1 cellular context compared by ENCODE assay signal in the genomic region with DNA sequence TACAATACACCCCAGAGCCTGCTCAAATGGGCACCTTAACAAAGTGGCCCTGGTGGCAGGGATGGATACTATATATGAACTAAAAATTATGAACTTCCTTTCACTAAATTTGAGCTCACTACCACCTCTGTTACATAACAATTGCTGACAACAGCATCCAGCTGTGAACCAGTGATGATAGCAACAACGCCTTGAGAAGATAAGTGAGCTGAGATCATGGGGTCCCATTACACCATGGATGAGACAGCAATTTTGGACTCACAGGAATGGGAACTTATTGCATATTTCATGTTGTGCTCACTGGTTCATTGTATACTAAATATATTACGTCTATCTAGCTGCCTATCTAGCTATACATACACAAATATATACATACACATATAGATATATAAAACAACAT.
TF ChIP-seq lines count a peak whose summit lies in the region.

No MANE protein-coding gene starts in this region.

TF ChIP-seq in K562, 482 proteins besides CTCF, POLR2A, EP300 and RAD21 (continued from another document and continues in another):
- TF ChIP-seq CBX8 (IDR thresholded peaks at IDR 0.05; ENCODE audit: borderline replicate concordance, extremely low read depth, low read depth, low read length, poor library complexity, severe bottlenecking) (no peak), ZNF655 (CRISPR knock-in tag; IDR thresholded peaks at IDR 0.05) (no peak), STAT5A (IDR thresholded peaks at IDR 0.05; ENCODE audit: borderline replicate concordance, low read length) (no peak), PHF21A (IDR thresholded peaks at IDR 0.05; ENCODE audit: borderline replicate concordance, low read depth) (no peak), ELF4 (CRISPR knock-in tag; IDR thresholded peaks at IDR 0.05) (no peak), ZNF140 (CRISPR knock-in tag; IDR thresholded peaks at IDR 0.05) (no peak), HDAC6 (IDR thresholded peaks at IDR 0.05; ENCODE audit: low read depth, low read length) (no peak), ZNF41 (CRISPR knock-in tag; conservative IDR thresholded peaks at IDR 0.05) (no peak), SUPT5H (IDR thresholded peaks at IDR 0.05) (no peak), HDAC8 (tag; IDR thresholded peaks at IDR 0.05) (no peak), SAP30 (IDR thresholded peaks at IDR 0.05; ENCODE audit: borderline replicate concordance, insufficient read depth, low read depth, low read length, poor library complexity, severe bottlenecking) (no peak), BRF1 (IDR thresholded peaks at IDR 0.05; ENCODE audit: borderline replicate concordance, extremely low read depth, insufficient read length) (no peak), TRIM25 (IDR thresholded peaks at IDR 0.05; ENCODE audit: borderline replicate concordance) (no peak), THAP12 (CRISPR knock-in tag; IDR thresholded peaks at IDR 0.05) (no peak), SMAD2 (IDR thresholded peaks at IDR 0.05; ENCODE audit: low read depth, low read length) (no peak), NR2C2 (CRISPR knock-in tag; IDR thresholded peaks at IDR 0.05) (no peak), NR2C2 (tag; IDR thresholded peaks at IDR 0.05) (no peak), SIN3B (IDR thresholded peaks at IDR 0.05; ENCODE audit: low read depth) (no peak), ZNF431 (CRISPR knock-in tag; IDR thresholded peaks at IDR 0.05) (no peak), CREB1 (IDR thresholded peaks at IDR 0.05) (0 out of 2 replicates have a peak, but pooled peaks have one; percentile 32), CREB1 (CRISPR knock-in tag; IDR thresholded peaks at IDR 0.05) (peak; percentile 65), ZC3H11A (IDR thresholded peaks at IDR 0.05; ENCODE audit: low read depth, low read length) (no peak; the same call in 1 of the 2 replicates), POLR3G (IDR thresholded peaks at IDR 0.05; ENCODE audit: extremely low read depth, insufficient read length, insufficient replicate concordance) (no peak), ZNF766 (CRISPR knock-in tag; conservative IDR thresholded peaks at IDR 0.05) (0 out of 2 replicates have a peak, but pooled peaks have one; percentile 28), EHMT2 (IDR thresholded peaks at IDR 0.05) (no peak), RCOR1 (IDR thresholded peaks at IDR 0.05; ENCODE audit: borderline replicate concordance in 1 of 2, low read depth in 2 of 2, low read length in 2 of 2) (peak in 1 of 2 experiments; percentile 78; a peak in 2 of 4 replicates), ZNF609 (CRISPR knock-in tag; IDR thresholded peaks at IDR 0.05; ENCODE audit: borderline replicate concordance) (no peak), RBFOX2 (IDR thresholded peaks at IDR 0.05; ENCODE audit: low read depth, low read length) (no peak), TAF1 (IDR thresholded peaks at IDR 0.05; ENCODE audit: control insufficient read depth, extremely low read depth, insufficient read depth, low read length, severe bottlenecking) (no peak), ZBTB7A (IDR thresholded peaks at IDR 0.05; ENCODE audit: borderline replicate concordance, control insufficient read depth, low read depth, low read length) (no peak), ZNF764 (CRISPR knock-in tag; IDR thresholded peaks at IDR 0.05; ENCODE audit: low read depth) (no peak), YY1 (IDR thresholded peaks at IDR 0.05; ENCODE audit: borderline replicate concordance in 1 of 3, control insufficient read depth in 1 of 3, extremely low read depth in 1 of 3, insufficient read depth in 3 of 3, insufficient read length in 1 of 3, insufficient replicate concordance in 2 of 3, low read depth in 1 of 3, low read length in 2 of 3) (no peak), ZFX (CRISPR knock-in tag; IDR thresholded peaks at IDR 0.05) (no peak), CXXC5 (CRISPR knock-in tag; IDR thresholded peaks at IDR 0.05) (peak; percentile 82), TFAP4 (CRISPR knock-in tag; IDR thresholded peaks at IDR 0.05; ENCODE audit: borderline replicate concordance) (peak; percentile 78)
- TF ChIP-seq, protein P1, sequence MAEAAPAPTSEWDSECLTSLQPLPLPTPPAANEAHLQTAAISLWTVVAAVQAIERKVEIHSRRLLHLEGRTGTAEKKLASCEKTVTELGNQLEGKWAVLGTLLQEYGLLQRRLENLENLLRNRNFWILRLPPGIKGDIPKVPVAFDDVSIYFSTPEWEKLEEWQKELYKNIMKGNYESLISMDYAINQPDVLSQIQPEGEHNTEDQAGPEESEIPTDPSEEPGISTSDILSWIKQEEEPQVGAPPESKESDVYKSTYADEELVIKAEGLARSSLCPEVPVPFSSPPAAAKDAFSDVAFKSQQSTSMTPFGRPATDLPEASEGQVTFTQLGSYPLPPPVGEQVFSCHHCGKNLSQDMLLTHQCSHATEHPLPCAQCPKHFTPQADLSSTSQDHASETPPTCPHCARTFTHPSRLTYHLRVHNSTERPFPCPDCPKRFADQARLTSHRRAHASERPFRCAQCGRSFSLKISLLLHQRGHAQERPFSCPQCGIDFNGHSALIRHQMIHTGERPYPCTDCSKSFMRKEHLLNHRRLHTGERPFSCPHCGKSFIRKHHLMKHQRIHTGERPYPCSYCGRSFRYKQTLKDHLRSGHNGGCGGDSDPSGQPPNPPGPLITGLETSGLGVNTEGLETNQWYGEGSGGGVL (CRISPR knock-in tag; IDR thresholded peaks at IDR 0.05) = no peak
- TF ChIP-seq, protein P2, sequence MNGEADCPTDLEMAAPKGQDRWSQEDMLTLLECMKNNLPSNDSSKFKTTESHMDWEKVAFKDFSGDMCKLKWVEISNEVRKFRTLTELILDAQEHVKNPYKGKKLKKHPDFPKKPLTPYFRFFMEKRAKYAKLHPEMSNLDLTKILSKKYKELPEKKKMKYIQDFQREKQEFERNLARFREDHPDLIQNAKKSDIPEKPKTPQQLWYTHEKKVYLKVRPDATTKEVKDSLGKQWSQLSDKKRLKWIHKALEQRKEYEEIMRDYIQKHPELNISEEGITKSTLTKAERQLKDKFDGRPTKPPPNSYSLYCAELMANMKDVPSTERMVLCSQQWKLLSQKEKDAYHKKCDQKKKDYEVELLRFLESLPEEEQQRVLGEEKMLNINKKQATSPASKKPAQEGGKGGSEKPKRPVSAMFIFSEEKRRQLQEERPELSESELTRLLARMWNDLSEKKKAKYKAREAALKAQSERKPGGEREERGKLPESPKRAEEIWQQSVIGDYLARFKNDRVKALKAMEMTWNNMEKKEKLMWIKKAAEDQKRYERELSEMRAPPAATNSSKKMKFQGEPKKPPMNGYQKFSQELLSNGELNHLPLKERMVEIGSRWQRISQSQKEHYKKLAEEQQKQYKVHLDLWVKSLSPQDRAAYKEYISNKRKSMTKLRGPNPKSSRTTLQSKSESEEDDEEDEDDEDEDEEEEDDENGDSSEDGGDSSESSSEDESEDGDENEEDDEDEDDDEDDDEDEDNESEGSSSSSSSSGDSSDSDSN (IDR thresholded peaks at IDR 0.05; ENCODE audit: borderline replicate concordance in 1 of 2, low read depth in 2 of 2, low read length in 2 of 2) = no peak
- TF ChIP-seq, protein P3, sequence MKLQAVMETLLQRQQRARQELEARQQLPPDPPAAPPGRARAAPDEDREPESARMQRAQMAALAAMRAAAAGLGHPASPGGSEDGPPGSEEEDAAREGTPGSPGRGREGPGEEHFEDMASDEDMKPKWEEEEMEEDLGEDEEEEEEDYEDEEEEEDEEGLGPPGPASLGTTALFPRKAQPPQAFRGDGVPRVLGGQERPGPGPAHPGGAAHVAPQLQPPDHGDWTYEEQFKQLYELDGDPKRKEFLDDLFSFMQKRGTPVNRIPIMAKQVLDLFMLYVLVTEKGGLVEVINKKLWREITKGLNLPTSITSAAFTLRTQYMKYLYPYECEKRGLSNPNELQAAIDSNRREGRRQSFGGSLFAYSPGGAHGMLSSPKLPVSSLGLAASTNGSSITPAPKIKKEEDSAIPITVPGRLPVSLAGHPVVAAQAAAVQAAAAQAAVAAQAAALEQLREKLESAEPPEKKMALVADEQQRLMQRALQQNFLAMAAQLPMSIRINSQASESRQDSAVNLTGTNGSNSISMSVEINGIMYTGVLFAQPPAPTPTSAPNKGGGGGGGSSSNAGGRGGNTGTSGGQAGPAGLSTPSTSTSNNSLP (IDR thresholded peaks at IDR 0.05; ENCODE audit: borderline replicate concordance, low read depth, low read length) = no peak
